In the genomic region with DNA sequence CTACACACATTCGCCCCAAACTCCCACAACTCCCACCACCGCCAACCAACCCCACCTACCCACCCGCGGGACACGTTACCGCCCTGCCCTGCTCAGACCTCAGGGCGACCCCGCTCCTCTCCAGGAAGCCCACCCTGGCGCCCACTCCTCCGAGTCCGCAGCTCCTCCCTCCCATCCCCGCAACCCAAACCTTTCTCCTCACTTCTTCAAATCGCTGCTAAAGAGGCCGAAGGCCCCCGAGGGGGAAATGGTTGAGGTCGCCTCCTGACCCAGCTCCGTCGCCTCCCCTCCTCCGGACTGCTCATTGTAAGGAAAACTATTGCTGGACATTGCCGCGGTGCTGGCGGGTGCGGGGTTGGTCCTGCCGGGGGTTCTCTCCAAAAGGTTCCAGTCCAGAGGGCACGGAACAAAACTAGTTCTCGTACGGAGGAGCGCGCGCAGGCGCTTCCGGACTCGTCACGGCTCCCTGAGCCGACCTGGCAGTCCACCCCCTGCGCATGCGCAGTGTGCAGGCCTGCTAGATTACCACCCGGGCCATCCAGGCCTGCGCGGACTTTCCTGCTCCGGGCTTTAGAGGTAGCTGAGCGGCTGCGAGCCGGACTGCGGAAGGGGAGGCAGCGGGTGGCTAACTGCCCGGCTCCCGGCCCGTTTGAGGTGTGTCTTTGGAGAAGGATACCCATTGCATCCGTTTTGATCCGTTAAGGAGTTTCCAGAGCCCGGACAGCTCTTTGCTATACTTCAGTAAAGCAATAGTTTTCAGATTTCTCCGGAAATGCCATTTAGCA, we compare ENCODE assay signal across 8 cellular contexts. TPM values are rescaled to one million over a fixed set of nuclear protein-coding genes. Genes with fewer than 3 reads are reported as not detected.
DNase-seq lines count a peak whose midpoint lies in the region; ATAC-seq, FAIRE-seq and TF ChIP-seq lines count a peak whose summit lies in the region.

A gene with protein sequence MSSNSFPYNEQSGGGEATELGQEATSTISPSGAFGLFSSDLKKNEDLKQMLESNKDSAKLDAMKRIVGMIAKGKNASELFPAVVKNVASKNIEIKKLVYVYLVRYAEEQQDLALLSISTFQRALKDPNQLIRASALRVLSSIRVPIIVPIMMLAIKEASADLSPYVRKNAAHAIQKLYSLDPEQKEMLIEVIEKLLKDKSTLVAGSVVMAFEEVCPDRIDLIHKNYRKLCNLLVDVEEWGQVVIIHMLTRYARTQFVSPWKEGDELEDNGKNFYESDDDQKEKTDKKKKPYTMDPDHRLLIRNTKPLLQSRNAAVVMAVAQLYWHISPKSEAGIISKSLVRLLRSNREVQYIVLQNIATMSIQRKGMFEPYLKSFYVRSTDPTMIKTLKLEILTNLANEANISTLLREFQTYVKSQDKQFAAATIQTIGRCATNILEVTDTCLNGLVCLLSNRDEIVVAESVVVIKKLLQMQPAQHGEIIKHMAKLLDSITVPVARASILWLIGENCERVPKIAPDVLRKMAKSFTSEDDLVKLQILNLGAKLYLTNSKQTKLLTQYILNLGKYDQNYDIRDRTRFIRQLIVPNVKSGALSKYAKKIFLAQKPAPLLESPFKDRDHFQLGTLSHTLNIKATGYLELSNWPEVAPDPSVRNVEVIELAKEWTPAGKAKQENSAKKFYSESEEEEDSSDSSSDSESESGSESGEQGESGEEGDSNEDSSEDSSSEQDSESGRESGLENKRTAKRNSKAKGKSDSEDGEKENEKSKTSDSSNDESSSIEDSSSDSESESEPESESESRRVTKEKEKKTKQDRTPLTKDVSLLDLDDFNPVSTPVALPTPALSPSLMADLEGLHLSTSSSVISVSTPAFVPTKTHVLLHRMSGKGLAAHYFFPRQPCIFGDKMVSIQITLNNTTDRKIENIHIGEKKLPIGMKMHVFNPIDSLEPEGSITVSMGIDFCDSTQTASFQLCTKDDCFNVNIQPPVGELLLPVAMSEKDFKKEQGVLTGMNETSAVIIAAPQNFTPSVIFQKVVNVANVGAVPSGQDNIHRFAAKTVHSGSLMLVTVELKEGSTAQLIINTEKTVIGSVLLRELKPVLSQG (minus strand): TSS at position 449 of the 785 bp plus-strand sequence. CDS start 119 bp downstream, at position 330.

- peak; percentile 29 for FAIRE-seq in kidney (lab: Jason Lieb, UNC)

- H3K9me3 Mint-ChIP-seq in activated CD4-positive, alpha-beta T cell treated with anti-CD3 and anti-CD28 coated beads for 36 hours (ENCODE audit: low read depth), result no peaks in the 10 kb centered on the region

- H3K27me3 Mint-ChIP-seq in activated CD4-positive, alpha-beta T cell treated with anti-CD3 and anti-CD28 coated beads for 36 hours, result no peaks in the 10 kb centered on the region

- peaks cover 0 to 5% of the 10 kb centered on the region in 2 donors for H3K4me1 ChIP-seq in kidney (ENCODE audit: control insufficient read depth in 1 of 2, insufficient read depth in 1 of 2, low read depth in 1 of 2, low read length in 2 of 2)

- ATAC-seq in HG03442 (IDR thresholded peaks at IDR 0.05; ENCODE audit: unreplicated experiment), result peak; percentile 80
- peak; percentile 94 for ATAC-seq in activated CD4-positive, alpha-beta T cell treated with anti-CD3 and anti-CD28 coated beads for 36 hours

- H3K36me3 ChIP-seq in kidney (ENCODE audit: control insufficient read depth in 1 of 2, insufficient read depth in 2 of 2, low read length in 2 of 2), result no peaks in the 10 kb centered on the region

- peak within 1 kb of the TSS; percentile 88 for H3K4me3 Mint-ChIP-seq in activated CD4-positive, alpha-beta T cell treated with anti-CD3 and anti-CD28 coated beads for 36 hours

- intact Hi-C loops in activated CD4-positive, alpha-beta T cell treated with anti-CD3 and anti-CD28 coated beads for 36 hours (cut with DNase I, micrococcal nuclease), result loop anchor here (1.0 to 10.0 kb wide), 8 partner anchors 66 to 1320 kb away; partner anchors contain the start of genes SCAMP1 (in 2 of the 2), TBCA (in 2 of the 2), JMY (in 1 of the 2) and TENT2 (in 1 of the 2)
- intact Hi-C loops in kidney (cut with DNase I), result no loop called here

- CTCF ChIA-PET in activated CD4-positive, alpha-beta T cell treated with anti-CD3 and anti-CD28 coated beads for 36 hours (lab: Charles Lee), result interaction anchor here (0.6 to 3.0 kb wide), 10 partner anchors 8 to 1138 kb away, joined by 3 to 17 read pairs (median 4); partner anchors contain the start of gene SCAMP1

- H3K4me1 Mint-ChIP-seq in activated CD4-positive, alpha-beta T cell treated with anti-CD3 and anti-CD28 coated beads for 36 hours, result peaks cover 33% of the 10 kb centered on the region

- H3K4me3 ChIP-seq in choroid plexus epithelial cell (ENCODE audit: low read depth, low read length), result peak within 1 kb of the TSS; percentile 98
- H3K4me3 ChIP-seq in kidney (ENCODE audit: low read length in 2 of 2), result peak within 1 kb of the TSS; percentile 89 to 96

- peak within 1 kb of the TSS; percentile 99 for H3K27ac Mint-ChIP-seq in activated CD4-positive, alpha-beta T cell treated with anti-CD3 and anti-CD28 coated beads for 36 hours

- TF ChIP-seq CTCF in choroid plexus epithelial cell (conservative IDR thresholded peaks at IDR 0.05; ENCODE audit: low read depth, low read length), result no peak
- TF ChIP-seq CTCF in kidney (IDR thresholded peaks at IDR 0.05; ENCODE audit: borderline replicate concordance, extremely low read depth, insufficient read depth), result no peak

- peaks cover 4% of the 10 kb centered on the region for H3K36me3 Mint-ChIP-seq in activated CD4-positive, alpha-beta T cell treated with anti-CD3 and anti-CD28 coated beads for 36 hours (ENCODE audit: low read depth)

- peak within 1 kb of the TSS; percentile 74 to 81 for H3K27ac ChIP-seq in kidney (ENCODE audit: low read depth in 2 of 2, low read length in 2 of 2)

- peak; percentile 96 for DNase-seq in Ammon's horn (ENCODE audit: low spot score)
- peak; percentile 88 for DNase-seq in GM19238 (ENCODE audit: insufficient read length, low spot score)
- peak; percentile 96 to 98 for DNase-seq in NCI-H524 (lab: John Stamatoyannopoulos, UW)
- peak; percentile 99 for DNase-seq in activated CD4-positive, alpha-beta T cell treated with anti-CD3 and anti-CD28 coated beads for 36 hours
- DNase-seq in choroid plexus epithelial cell (ENCODE audit: low read depth), result peak; percentile 99
- peak; percentile 100 for DNase-seq in kidney
- DNase-seq in stimulated activated CD4-positive, alpha-beta T cell treated with anti-CD3 and anti-CD28 coated beads, Interleukin-15, amount 100 ng/mL, for 24 hours, result peak; percentile 99

- H3K9me3 ChIP-seq in kidney (ENCODE audit: control insufficient read depth in 1 of 2, low read length in 2 of 2), result no peaks in the 10 kb centered on the region

- POLR2A ChIA-PET in activated CD4-positive, alpha-beta T cell treated with anti-CD3 and anti-CD28 coated beads for 36 hours (lab: Charles Lee), result interaction anchor here (0.6 to 1.7 kb wide), 3 partner anchors 43 to 66 kb away, joined by 3 to 23 read pairs (median 8); partner anchors contain the start of gene SCAMP1

- H3K9ac ChIP-seq in kidney (ENCODE audit: low read length in 2 of 2), result peak within 1 kb of the TSS; percentile 81 to 96

RNA-seq across cellular contexts. Expression of the gene that starts here (rescaled TPM):
- total RNA-seq in activated CD4-positive, alpha-beta T cell treated with anti-CD3 and anti-CD28 coated beads for 36 hours, result 10 to 100 TPM; 41.2 to 55.7 TPM
- 49.3 TPM for total RNA-seq in kidney
- 53.2 TPM for polyA plus RNA-seq in kidney (ENCODE audit: insufficient read depth, low read depth, low replicate concordance)

Comparison
In these comparisons a context has a peak if more than half of its experiments do, and no peak if none do; other contexts are left out.
1. Peak in every context shown above with its lines: DNase-seq, ATAC-seq, H3K4me3 ChIP-seq and H3K27ac ChIP-seq.